In genomic region chr12:460301-461230, GRCh38 we compare ENCODE assay signal across 8 cellular contexts. TPM values are rescaled to one million over a fixed set of nuclear protein-coding genes. Genes with fewer than 3 reads are reported as not detected.
DNase-seq lines count a peak whose midpoint lies in the region; ATAC-seq and TF ChIP-seq lines count a peak whose summit lies in the region.

No MANE protein-coding gene starts in this region.

- H3K9me3 ChIP-seq in Peyer's patch (no peaks in the 10 kb centered on the region), ascending aorta (no peaks in the 10 kb centered on the region)

- H3K27ac ChIP-seq in Peyer's patch (no peak overlapping the region), ascending aorta (peak overlapping the region; percentile 81 to 90)

- TF ChIP-seq POLR2A in Peyer's patch (IDR thresholded peaks at IDR 0.05): no peak

- DNase-seq in GM10266 (ENCODE audit: extremely low spot score) (peak; percentile 77), Peyer's patch (peak in 2 of 3 donors; percentile 61 to 63), ascending aorta (ENCODE audit: low spot score in 2 of 2) (peak in 1 of 2 donors; percentile 74), kidney epithelial cell (ENCODE audit: low read depth) (no peak), middle frontal gyrus (ENCODE audit: extremely low spot score, low spot score) (no peak), cerebellar cortex (ENCODE audit: low spot score) (no peak)
- peak; percentile 19 for DNase-seq in stimulated activated CD4-positive, alpha-beta T cell treated with anti-CD3 and anti-CD28 coated beads, Interleukin-4, amount 100 ng/mL, for 24 hours

- H3K36me3 ChIP-seq in Peyer's patch (no peaks in the 10 kb centered on the region), ascending aorta (no peaks in the 10 kb centered on the region), kidney epithelial cell (ENCODE audit: control insufficient read depth, insufficient read depth, low read length) (no peaks in the 10 kb centered on the region)

- ATAC-seq in GM18520 (IDR thresholded peaks at IDR 0.05; ENCODE audit: unreplicated experiment): no peak

- TF ChIP-seq CTCF in GM10266 (IDR thresholded peaks at IDR 0.05; ENCODE audit: control insufficient read depth, insufficient read depth, low read depth, missing control alignments) (no peak), Peyer's patch (IDR thresholded peaks at IDR 0.05) (no peak), ascending aorta (IDR thresholded peaks at IDR 0.05) (no peak), kidney epithelial cell (IDR thresholded peaks at IDR 0.05; ENCODE audit: insufficient read depth, low read length, poor library complexity, severe bottlenecking) (no peak)

- peak overlapping the region; percentile 53 to 77 (median 68) for H3K4me3 ChIP-seq in Peyer's patch
- H3K4me3 ChIP-seq in ascending aorta: peak overlapping the region; percentile 85 to 92
- peak overlapping the region; percentile 48 for H3K4me3 ChIP-seq in kidney epithelial cell (ENCODE audit: low read depth, low read length)

- H3K4me1 ChIP-seq in Peyer's patch (peaks cover 0 to 16% (median 7%) of the 10 kb centered on the region in 4 donors), ascending aorta (peaks cover 7 to 21% of the 10 kb centered on the region in 2 donors)

- H3K27me3 ChIP-seq in Peyer's patch: no peaks in the 10 kb centered on the region
- H3K27me3 ChIP-seq in ascending aorta: no peaks in the 10 kb centered on the region
- peaks cover 20% of the 10 kb centered on the region for H3K27me3 ChIP-seq in kidney epithelial cell (ENCODE audit: control insufficient read depth, insufficient read depth, low read length)

- intact Hi-C loops in ascending aorta (cut with DNase I): loop anchor here (2.0 to 10.0 kb wide), 2 partner anchors 20 to 354 kb away; no protein-coding TSS in a partner anchor

RNA-seq across cellular contexts. Expression of gene B4GALNT3, which starts 0.8 kb away (rescaled TPM):
- total RNA-seq in Peyer's patch (10 to 100 TPM in 3 of 4 donors, 1 to 10 TPM in 1; 9.1 to 30.3 (median 12.5) TPM), ascending aorta (10.4 TPM), kidney epithelial cell (5.1 and 6.8 TPM in 2 replicates)

RNA-seq across cellular contexts. Expression of gene CCDC77, which starts 59.1 kb away (rescaled TPM):
- 10 to 100 TPM in 1 of 4 donors, 1 to 10 TPM in 3; 3.2 to 76.7 (median 6.6) TPM for total RNA-seq in Peyer's patch
- not detected for total RNA-seq in ascending aorta
- 10.4 and 18.5 TPM in 2 replicates for total RNA-seq in kidney epithelial cell

Comparison
In these comparisons a context has a peak if more than half of its experiments do, and no peak if none do; other contexts are left out.
1. DNase-seq: peak in GM10266 (single experiment), Peyer's patch (2 of 3) and stimulated activated CD4-positive, alpha-beta T cell treated with anti-CD3 and anti-CD28 coated beads, Interleukin-4, amount 100 ng/mL, for 24 hours (single experiment); none in kidney epithelial cell (single experiment), middle frontal gyrus (single experiment) and cerebellar cortex (single experiment).
2. H3K27ac ChIP-seq: peak in ascending aorta (2 of 2); none in Peyer's patch (0 of 4).
3. Peak in every context shown above with its lines, with median percentiles within 50 percentile points of each other: H3K4me3 ChIP-seq.